Comparison of ENCODE assay signal across 29 cellular contexts in the genomic region with DNA sequence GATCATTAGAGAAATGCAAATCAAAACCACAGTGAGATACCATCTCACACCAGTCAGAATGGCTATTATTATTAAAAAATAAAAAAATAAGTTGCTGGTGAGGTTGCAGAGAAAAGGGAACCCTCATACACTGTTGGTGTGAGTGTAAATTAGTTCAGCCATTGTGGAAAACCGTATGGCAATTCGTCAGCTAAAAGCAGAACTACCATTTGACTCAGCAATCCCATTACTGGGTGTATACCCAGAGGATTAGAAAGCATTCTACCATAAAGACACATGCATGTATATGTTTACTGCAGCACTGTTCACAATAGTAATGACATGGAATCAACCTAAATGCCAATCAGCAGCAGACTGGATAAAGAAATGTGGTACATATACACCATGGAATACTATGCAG. TPM values are rescaled to one million over a fixed set of nuclear protein-coding genes. Genes with fewer than 3 reads are reported as not detected.
DNase-seq lines count a peak whose midpoint lies in the region; ATAC-seq, FAIRE-seq and TF ChIP-seq lines count a peak whose summit lies in the region.
"Had no signal": no experiment of that assay in that cellular context is flagged by ENCODE, and none has a peak within 500 bp of the region (broad histone marks: within the 10 kb centered on the region; RNA-seq: fewer than 3 reads in every experiment).

No MANE protein-coding gene starts in this region.

- intact Hi-C loops in GM12878 (cut with micrococcal nuclease; ENCODE audit: unreplicated experiment) = loop anchor here (5.0 kb wide), 1 partner anchor 76 kb away; no protein-coding TSS in a partner anchor

- no peaks in the 10 kb centered on the region for H4K20me1 ChIP-seq in GM12878 (ENCODE audit: control insufficient read depth, insufficient read depth)

- RAD21 ChIA-PET in GM12878 (lab: Charles Lee; ENCODE audit: unreplicated experiment) = interaction anchor here (1.7 kb wide), 1 partner anchor 26 kb away, joined by 6 read pairs; no protein-coding TSS in a partner anchor

- no peaks in the 10 kb centered on the region; a peak in 1 of 4 replicates for H3K27me3 ChIP-seq in GM12878 (replicated peaks in 1 of 2; ENCODE audit: control insufficient read depth in 2 of 2, insufficient read depth in 2 of 2, low read length in 1 of 2)
- H3K27me3 ChIP-seq: brain microvascular endothelial cell, gastroesophageal sphincter, left lung, SJCRH30, upper lobe of left lung had no signal

- in situ Hi-C loops in GM12878 (cut with MboI) = no loop called here

- 0% methylated on average over 2 of the region's 2 CpGs for WGBS in GM12878 (ENCODE audit: insufficient coverage, insufficient replicate concordance, low lambda C conversion rate, missing lambda C conversion rate)

- H3K4me1 ChIP-seq in GM12878 (ENCODE audit: control insufficient read depth, insufficient read depth, low read length) = peaks cover 2% of the 10 kb centered on the region; the same call in 1 of the 2 replicates
- H3K4me1 ChIP-seq: gastroesophageal sphincter, left lung, SJCRH30, upper lobe of left lung had no signal

- no TSS peak for BruUV-seq in GM12878 (replicated peaks; lab: Mats Ljungman, UMichigan)

- FAIRE-seq in GM12878 (lab: Jason Lieb, UNC) = no peak
- FAIRE-seq: G401.6, TTC549 had no signal

- TF ChIP-seq CTCF in GM12878 (IDR thresholded peaks at IDR 0.05 in 2 of 3, conservative IDR thresholded peaks at IDR 0.05 in 1 of 3; ENCODE audit: control insufficient read depth in 2 of 3, extremely low read depth in 1 of 3, insufficient read depth in 1 of 3, low read depth in 3 of 3, low read length in 3 of 3) = no peak

- POLR2A ChIA-PET in GM12878 (lab: Charles Lee) = interaction anchor here (1.1 kb wide), 1 partner anchor 109 kb away, joined by 3 read pairs; the partner anchor contains the start of gene FUBP1

- H2AFZ ChIP-seq in GM12878 (ENCODE audit: control insufficient read depth, low read depth, low read length) = no peak overlapping the region

- CTCF ChIA-PET in GM12878 (lab: Yijun Ruan, JAX) = no interaction called here

- H3K79me2 ChIP-seq in GM12878 (ENCODE audit: control insufficient read depth, insufficient read depth, low read length) = no peaks in the 10 kb centered on the region

- SMC1A ChIA-PET in GM12878 (lab: Charles Lee; ENCODE audit: uncharacterized antibody, unreplicated experiment) = interaction anchor here (1.4 kb wide), 1 partner anchor 17 kb away, joined by 3 read pairs; no protein-coding TSS in a partner anchor

- TF ChIP-seq POLR2A in GM12878 (IDR thresholded peaks at IDR 0.05; ENCODE audit: low read depth, low read length) = no peak

- H3K9me3 ChIP-seq in GM12878 (replicated peaks; ENCODE audit: control insufficient read depth, insufficient read depth, low read length) = peaks cover 2% of the 10 kb centered on the region

- H3K4me2 ChIP-seq in GM12878 (ENCODE audit: control insufficient read depth, insufficient read depth) = no peak overlapping the region

- no peak for TF ChIP-seq RAD21 in GM12878 (IDR thresholded peaks at IDR 0.05; ENCODE audit: insufficient read depth, low read depth, low read length)

- no peak overlapping the region for H3K4me3 ChIP-seq in GM12878
- H3K4me3 ChIP-seq: gastroesophageal sphincter, left lung, SJCRH30, upper lobe of left lung had no signal

- H3K27ac ChIP-seq in GM12878 (ENCODE audit: control insufficient read depth, insufficient read depth) = no peak overlapping the region
- H3K27ac ChIP-seq: brain microvascular endothelial cell, gastroesophageal sphincter, left lung, SJCRH30, upper lobe of left lung had no signal

- H3K36me3 ChIP-seq in GM12878 (ENCODE audit: control insufficient read depth in 2 of 2, insufficient read depth in 2 of 2, low read length in 1 of 2) = no peaks in the 10 kb centered on the region
- H3K36me3 ChIP-seq: brain microvascular endothelial cell, gastroesophageal sphincter, left lung, SJCRH30, upper lobe of left lung had no signal

- TF ChIP-seq EP300 in GM12878 (IDR thresholded peaks at IDR 0.05; ENCODE audit: borderline replicate concordance in 1 of 2, control insufficient read depth in 1 of 2, low read depth in 2 of 2, low read length in 2 of 2) = no peak

- no peak overlapping the region for H3K9ac ChIP-seq in GM12878 (ENCODE audit: control insufficient read depth, insufficient read depth, low read length)

- DNase-seq in GM12878 (ENCODE audit: low read depth, low spot score) = peak; percentile 31
- DNase-seq in hippocampal formation (lab: John Stamatoyannopoulos, UW) = no peak
- no peak for DNase-seq in HPDE6-E6E7 (ENCODE audit: extremely low spot score)
- no peak for DNase-seq in activated CD4-positive, alpha-beta T cell treated with anti-CD3 and anti-CD28 coated beads for 4 hours
- DNase-seq: activated CD4-positive, CD25-positive, alpha-beta regulatory T cell treated with anti-CD3 and anti-CD28 coated beads, Interleukin-2, amount 50 U/mL, for 72 hours; activated CD8-positive, alpha-beta T cell treated with anti-CD3 and anti-CD28 coated beads for 36 hours; activated naive CD4-positive, alpha-beta T cell treated with anti-CD3 and anti-CD28 coated beads, Interleukin-2, amount 50 U/mL, for 16 hours; amniotic stem cell; brain microvascular endothelial cell; Karpas-422; left lung; mesenchymal stem cell; NCI-H1048; NCI-H187; NCI-H524; right cardiac atrium; SJCRH30; substantia nigra; T-cell; upper lobe of left lung had no signal

- ATAC-seq in GM18868 (IDR thresholded peaks at IDR 0.05; ENCODE audit: unreplicated experiment) = peak; percentile 72
- ATAC-seq in HG02623 (IDR thresholded peaks at IDR 0.05; ENCODE audit: unreplicated experiment) = peak; percentile 62
- peak; percentile 49 for ATAC-seq in HG03342 (IDR thresholded peaks at IDR 0.05; ENCODE audit: unreplicated experiment)
- ATAC-seq in GM12878 = peak; percentile 86
- ATAC-seq: activated CD8-positive, alpha-beta T cell treated with anti-CD3 and anti-CD28 coated beads for 36 hours; activated T-helper 17 cell treated with anti-CD3 and anti-CD28 coated beads, Interleukin-2, amount 50 U/mL, for 72 hours; gastroesophageal sphincter; HCT116; left lung; right cardiac atrium; T-cell had no signal

TF ChIP-seq in GM12878, 131 proteins besides CTCF, POLR2A, EP300 and RAD21 (continues in another document):
- TF ChIP-seq BMI1 (IDR thresholded peaks at IDR 0.05; ENCODE audit: borderline replicate concordance) (no peak), MTA2 (IDR thresholded peaks at IDR 0.05; ENCODE audit: low read depth) (peak; percentile 46; the same call in 1 of the 2 replicates), REST (IDR thresholded peaks at IDR 0.05; ENCODE audit: low read depth, low read length) (no peak), PML (IDR thresholded peaks at IDR 0.05; ENCODE audit: low read length) (no peak), ASH2L (IDR thresholded peaks at IDR 0.05; ENCODE audit: borderline replicate concordance, low read depth) (no peak), HCFC1 (IDR thresholded peaks at IDR 0.05; ENCODE audit: low read length) (no peak), SREBF1 (IDR thresholded peaks at IDR 0.05; ENCODE audit: low read length) (no peak), ZNF274 (IDR thresholded peaks at IDR 0.05; ENCODE audit: insufficient read depth, insufficient read length) (no peak), IRF4 (IDR thresholded peaks at IDR 0.05; ENCODE audit: low read depth, low read length) (no peak), SP1 (IDR thresholded peaks at IDR 0.05; ENCODE audit: low read depth, low read length) (no peak), TBL1XR1 (IDR thresholded peaks at IDR 0.05; ENCODE audit: low read depth, low read length) (no peak)

RNA-seq across cellular contexts. Expression of gene GIPC2, which starts 42.2 kb away (rescaled TPM):
- total RNA-seq in GM12878 (2013; cell fraction: nucleolus; rRNA removed) = 0.12 TPM in 1 of 2 replicates, not detected in the other
- total RNA-seq in GM12878 (2014; rRNA removed) (0.05 TPM in 1 of 2 replicates, not detected in the other), GM12878 (2014; rRNA removed; fragmentation: Illumina TruSeq; extraction: Trizol) (0.09 TPM in 2 replicates), GM12878 (2021) (0.08 and 0.11 TPM in 2 replicates)
- not detected for polyA plus RNA-seq in GM12878 (2011; ENCODE audit: low read depth)
- polyA plus RNA-seq in GM12878 (2011; rRNA removed) (0.04 and 0.33 TPM in 2 replicates), GM12878 (2014; fragmentation: Illumina TruSeq; extraction: Trizol) (0.03 TPM in 1 of 2 replicates, not detected in the other), GM12878 (2014; fragmentation: Nextera tagmentation; extraction: Ambion mirVana) (under 1 TPM; 0.04 to 0.10 TPM), GM12878 (2014; rRNA removed) (0.04 and 0.08 TPM in 2 replicates), GM12878 (2016; fragmentation: Nextera tagmentation; extraction: Ambion mirVana) (under 1 TPM in 1 of 2 experiments, not detected in 1; 0.23 TPM)
- not detected in 2 replicates for polyA plus RNA-seq in GM12878 (2011; cell fraction: cytosol; rRNA removed)
- polyA plus RNA-seq in GM12878 (2011; cell fraction: nucleus; rRNA removed) = 0.03 TPM in 1 of 2 replicates, not detected in the other
- not detected in 2 replicates for polyA plus RNA-seq in GM12878 (2012)
- polyA minus RNA-seq in GM12878 (2011; rRNA and poly(A)+ RNA removed) = not detected in 2 replicates
- not detected in 2 replicates for polyA minus RNA-seq in GM12878 (2011; cell fraction: cytosol; rRNA and poly(A)+ RNA removed)
- polyA minus RNA-seq in GM12878 (2011; cell fraction: nucleus; rRNA and poly(A)+ RNA removed) = not detected in 2 replicates
- total RNA-seq: neural crest cell, SJCRH30 had no signal
